In the genomic region with DNA sequence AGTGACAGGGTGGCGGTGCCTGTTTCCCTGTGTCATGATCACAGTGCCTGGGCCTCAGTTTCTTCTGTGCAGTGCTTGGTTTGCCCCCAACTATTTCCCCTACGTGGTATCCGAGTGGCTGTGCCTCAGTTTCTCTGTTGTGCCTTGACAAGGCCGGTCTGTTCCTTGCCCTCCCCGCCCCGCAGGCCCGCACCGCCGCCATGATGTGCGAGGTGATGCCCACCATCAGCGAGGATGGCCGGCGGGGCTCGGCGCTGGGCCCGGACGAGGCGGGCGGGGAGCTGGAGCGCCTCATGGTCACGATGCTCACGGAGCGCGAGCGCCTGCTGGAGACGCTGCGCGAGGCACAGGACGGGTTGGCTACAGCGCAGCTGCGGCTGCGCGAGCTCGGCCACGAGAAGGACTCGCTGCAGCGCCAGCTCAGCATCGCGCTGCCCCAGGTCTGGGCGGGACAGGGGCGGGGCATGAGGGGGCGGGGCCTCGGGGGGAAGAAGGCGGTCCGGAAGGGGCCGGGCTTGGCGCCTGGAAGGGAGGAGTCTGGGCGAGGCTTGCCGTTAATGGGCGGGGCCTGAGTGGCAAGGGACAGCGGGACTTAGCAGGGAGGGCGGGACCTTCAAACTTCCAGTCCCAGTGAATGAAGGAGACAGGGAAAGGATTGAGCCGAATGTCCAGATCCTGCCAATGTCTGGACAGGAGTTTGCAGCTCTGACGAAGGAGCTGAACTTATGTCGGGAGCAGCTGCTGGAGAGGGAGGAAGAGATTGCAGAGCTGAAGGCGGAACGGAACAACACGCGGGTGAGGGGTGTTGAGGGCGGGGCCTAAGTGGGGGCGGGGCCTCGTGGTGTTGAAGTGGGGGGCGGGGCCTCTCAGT, we compare ENCODE assay signal across 1 cellular context.
TF ChIP-seq lines count a peak whose summit lies in the region.

No MANE protein-coding gene starts in this region.

TF ChIP-seq in Ishikawa, 13 proteins besides CTCF, POLR2A, EP300 and RAD21 (continued from another document):
- TF ChIP-seq, protein P1, sequence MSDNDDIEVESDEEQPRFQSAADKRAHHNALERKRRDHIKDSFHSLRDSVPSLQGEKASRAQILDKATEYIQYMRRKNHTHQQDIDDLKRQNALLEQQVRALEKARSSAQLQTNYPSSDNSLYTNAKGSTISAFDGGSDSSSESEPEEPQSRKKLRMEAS (IDR thresholded peaks at IDR 0.05) = peak; percentile 100
- peak; percentile 68; the same call in 1 of the 2 replicates for TF ChIP-seq YY1 (IDR thresholded peaks at IDR 0.05; ENCODE audit: low read depth)
